In the genomic region with DNA sequence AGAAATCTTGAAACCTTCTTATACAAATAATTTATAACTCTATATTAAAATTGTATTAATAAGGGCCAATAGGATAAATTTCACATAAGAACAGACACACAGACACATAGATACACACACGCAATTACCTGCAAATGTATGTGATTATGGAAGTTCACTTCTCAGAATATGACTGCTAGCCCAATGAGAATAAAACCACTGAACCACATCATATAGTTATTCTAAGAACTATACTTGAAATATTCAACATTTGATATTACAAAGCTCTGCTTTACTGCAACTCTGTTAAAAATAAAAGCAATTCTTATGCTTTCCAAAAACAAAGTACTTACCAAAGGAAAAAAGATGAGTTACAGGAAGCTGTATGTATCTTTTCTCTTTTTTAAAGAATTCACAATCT, we compare ENCODE assay signal across 15 cellular contexts. TPM values are rescaled to one million over a fixed set of nuclear protein-coding genes. Genes with fewer than 3 reads are reported as not detected.
DNase-seq lines count a peak whose midpoint lies in the region; ATAC-seq lines count a peak whose summit lies in the region.
"Had no signal": no experiment of that assay in that cellular context is flagged by ENCODE, and none has a peak within 500 bp of the region (broad histone marks: within the 10 kb centered on the region; RNA-seq: fewer than 3 reads in every experiment).

No MANE protein-coding gene starts in this region.

- H3K27me3 ChIP-seq in Karpas-422 (ENCODE audit: low read length) = no peaks in the 10 kb centered on the region

- H2AFZ ChIP-seq in Karpas-422 (ENCODE audit: low read length) = no peak overlapping the region
- H2AFZ ChIP-seq: GM23248 had no signal

- CTCF ChIA-PET in activated CD8-positive, alpha-beta memory T cell treated with anti-CD3 and anti-CD28 coated beads, Interleukin-2, amount 10 ng/mL, durations not matched to agents 7 days and 5 days (lab: Charles Lee) = no interaction called here
- CTCF ChIA-PET in activated CD8-positive, alpha-beta T cell treated with anti-CD3 and anti-CD28 coated beads, Interleukin-2, amount 10 ng/mL, durations not matched to agents 7 days and 5 days (lab: Charles Lee) = interaction anchor here (0.7 kb wide), 1 partner anchor 125 kb away, joined by 3 read pairs; no protein-coding TSS in a partner anchor

- ATAC-seq in activated CD8-positive, alpha-beta memory T cell treated with anti-CD3 and anti-CD28 coated beads, Interleukin-2, amount 10 ng/mL, durations not matched to agents 7 days and 5 days = peak; percentile 20
- ATAC-seq in activated CD8-positive, alpha-beta T cell treated with anti-CD3 and anti-CD28 coated beads, Interleukin-2, amount 10 ng/mL, durations not matched to agents 7 days and 5 days = peak; percentile 72
- ATAC-seq in stimulated activated effector memory CD8-positive, alpha-beta T cell treated with anti-CD3 and anti-CD28 coated beads, Interleukin-12 subunit alpha, Interleukin-12 subunit beta, amount 100 ng/mL, for 72 hours = peak; percentile 44
- ATAC-seq: GM12878, HCT116 had no signal

- peaks cover 51% of the 10 kb centered on the region for H3K36me3 Mint-ChIP-seq in activated CD8-positive, alpha-beta memory T cell treated with anti-CD3 and anti-CD28 coated beads, Interleukin-2, amount 10 ng/mL, durations not matched to agents 7 days and 5 days
- H3K36me3 Mint-ChIP-seq in activated CD8-positive, alpha-beta T cell treated with anti-CD3 and anti-CD28 coated beads, Interleukin-2, amount 10 ng/mL, durations not matched to agents 7 days and 5 days (ENCODE audit: low read depth) = peaks cover 59% of the 10 kb centered on the region
- H3K36me3 Mint-ChIP-seq in stimulated activated effector memory CD8-positive, alpha-beta T cell treated with anti-CD3 and anti-CD28 coated beads, Interleukin-12 subunit alpha, Interleukin-12 subunit beta, amount 100 ng/mL, for 72 hours = peaks cover 59% of the 10 kb centered on the region

- H3K4me1 Mint-ChIP-seq in activated CD8-positive, alpha-beta memory T cell treated with anti-CD3 and anti-CD28 coated beads, Interleukin-2, amount 10 ng/mL, durations not matched to agents 7 days and 5 days = peaks cover 17% of the 10 kb centered on the region
- peaks cover 39% of the 10 kb centered on the region for H3K4me1 Mint-ChIP-seq in activated CD8-positive, alpha-beta T cell treated with anti-CD3 and anti-CD28 coated beads, Interleukin-2, amount 10 ng/mL, durations not matched to agents 7 days and 5 days (ENCODE audit: low read depth)
- H3K4me1 Mint-ChIP-seq in stimulated activated effector memory CD8-positive, alpha-beta T cell treated with anti-CD3 and anti-CD28 coated beads, Interleukin-12 subunit alpha, Interleukin-12 subunit beta, amount 100 ng/mL, for 72 hours = no peaks in the 10 kb centered on the region
- H3K4me1 Mint-ChIP-seq: B cell had no signal

- H3K27ac ChIP-seq in Karpas-422 (ENCODE audit: low read length) = peak overlapping the region; percentile 68; the same call in 1 of the 2 replicates
- H3K27ac ChIP-seq: GM23248 had no signal

- H4K20me1 ChIP-seq in Karpas-422 (ENCODE audit: insufficient read depth, low read depth, low read length) = no peaks in the 10 kb centered on the region

- no peaks in the 10 kb centered on the region for H3K9me3 Mint-ChIP-seq in activated CD8-positive, alpha-beta memory T cell treated with anti-CD3 and anti-CD28 coated beads, Interleukin-2, amount 10 ng/mL, durations not matched to agents 7 days and 5 days (ENCODE audit: low read depth)
- H3K9me3 Mint-ChIP-seq in activated CD8-positive, alpha-beta T cell treated with anti-CD3 and anti-CD28 coated beads, Interleukin-2, amount 10 ng/mL, durations not matched to agents 7 days and 5 days (ENCODE audit: insufficient read depth) = no peaks in the 10 kb centered on the region
- H3K9me3 Mint-ChIP-seq in stimulated activated effector memory CD8-positive, alpha-beta T cell treated with anti-CD3 and anti-CD28 coated beads, Interleukin-12 subunit alpha, Interleukin-12 subunit beta, amount 100 ng/mL, for 72 hours = no peaks in the 10 kb centered on the region
- H3K9me3 Mint-ChIP-seq: CD4-positive, alpha-beta T cell had no signal

- no peaks in the 10 kb centered on the region for H3K9me3 ChIP-seq in Karpas-422 (ENCODE audit: low read length)

- H3K4me3 Mint-ChIP-seq in activated CD8-positive, alpha-beta memory T cell treated with anti-CD3 and anti-CD28 coated beads, Interleukin-2, amount 10 ng/mL, durations not matched to agents 7 days and 5 days = no peak overlapping the region
- H3K4me3 Mint-ChIP-seq in activated CD8-positive, alpha-beta T cell treated with anti-CD3 and anti-CD28 coated beads, Interleukin-2, amount 10 ng/mL, durations not matched to agents 7 days and 5 days = no peak overlapping the region
- H3K4me3 Mint-ChIP-seq in stimulated activated effector memory CD8-positive, alpha-beta T cell treated with anti-CD3 and anti-CD28 coated beads, Interleukin-12 subunit alpha, Interleukin-12 subunit beta, amount 100 ng/mL, for 72 hours = no peak overlapping the region
- H3K4me3 Mint-ChIP-seq: B cell; CD4-positive, alpha-beta T cell had no signal

- DNase-seq in activated CD8-positive, alpha-beta memory T cell treated with anti-CD3 and anti-CD28 coated beads, Interleukin-2, amount 10 ng/mL, durations not matched to agents 7 days and 5 days = no peak
- no peak for DNase-seq in activated CD8-positive, alpha-beta memory T cell treated with anti-CD3 and anti-CD28 coated beads for 24 hours
- no peak for DNase-seq in Karpas-422
- DNase-seq in activated CD8-positive, alpha-beta T cell treated with anti-CD3 and anti-CD28 coated beads, Interleukin-2, amount 10 ng/mL, durations not matched to agents 7 days and 5 days = no peak
- no peak for DNase-seq in stimulated activated effector memory CD8-positive, alpha-beta T cell treated with anti-CD3 and anti-CD28 coated beads, Interleukin-12 subunit alpha, Interleukin-12 subunit beta, amount 100 ng/mL, for 72 hours (ENCODE audit: low spot score in 2 of 2)
- no peak for DNase-seq in stimulated activated CD4-positive, alpha-beta T cell treated with anti-CD3 and anti-CD28 coated beads, Interleukin-1b, Interleukin-23, amount 100 ng/mL, for 48 hours
- DNase-seq in NCI-H1417 treated with DMSO at 0.1 percent for 48 hours (lab: John Stamatoyannopoulos, UW) = no peak
- DNase-seq: C1 segment of cervical spinal cord; Calu3; CD4-positive, alpha-beta T cell; DMS 273 treated with DMSO at 0.1 percent for 48 hours; GM23248 had no signal

- peaks cover 30% of the 10 kb centered on the region for H3K36me3 ChIP-seq in Karpas-422 (ENCODE audit: insufficient read depth, low read length)

- H3K27me3 Mint-ChIP-seq in activated CD8-positive, alpha-beta memory T cell treated with anti-CD3 and anti-CD28 coated beads, Interleukin-2, amount 10 ng/mL, durations not matched to agents 7 days and 5 days = no peaks in the 10 kb centered on the region
- no peaks in the 10 kb centered on the region for H3K27me3 Mint-ChIP-seq in activated CD8-positive, alpha-beta T cell treated with anti-CD3 and anti-CD28 coated beads, Interleukin-2, amount 10 ng/mL, durations not matched to agents 7 days and 5 days (ENCODE audit: low read depth)
- H3K27me3 Mint-ChIP-seq: B cell; CD4-positive, alpha-beta T cell had no signal

- H3K27ac Mint-ChIP-seq in activated CD8-positive, alpha-beta memory T cell treated with anti-CD3 and anti-CD28 coated beads, Interleukin-2, amount 10 ng/mL, durations not matched to agents 7 days and 5 days = no peak overlapping the region
- no peak overlapping the region for H3K27ac Mint-ChIP-seq in activated CD8-positive, alpha-beta T cell treated with anti-CD3 and anti-CD28 coated beads, Interleukin-2, amount 10 ng/mL, durations not matched to agents 7 days and 5 days
- H3K27ac Mint-ChIP-seq in stimulated activated effector memory CD8-positive, alpha-beta T cell treated with anti-CD3 and anti-CD28 coated beads, Interleukin-12 subunit alpha, Interleukin-12 subunit beta, amount 100 ng/mL, for 72 hours = no peak overlapping the region
- H3K27ac Mint-ChIP-seq: B cell; CD4-positive, alpha-beta T cell had no signal

- peaks cover 29% of the 10 kb centered on the region for H3K4me1 ChIP-seq in Karpas-422 (ENCODE audit: low read length)

- no peak overlapping the region for H3K9ac ChIP-seq in Karpas-422 (ENCODE audit: low read length)
- H3K9ac ChIP-seq: GM23248 had no signal

- no peaks in the 10 kb centered on the region for H3K9me2 ChIP-seq in Karpas-422 (replicated peaks; ENCODE audit: insufficient read depth, low read length)

- no peak overlapping the region for H3K4me2 ChIP-seq in Karpas-422 (ENCODE audit: low read depth, low read length, poor library complexity, severe bottlenecking)

- H3K4me3 ChIP-seq in Karpas-422 (ENCODE audit: low read length) = no peak overlapping the region
- H3K4me3 ChIP-seq: GM12878, GM23248 had no signal

- no peaks in the 10 kb centered on the region for H3K79me2 ChIP-seq in Karpas-422 (ENCODE audit: low read length)

- POLR2A ChIA-PET in activated CD8-positive, alpha-beta T cell treated with anti-CD3 and anti-CD28 coated beads, Interleukin-2, amount 10 ng/mL, durations not matched to agents 7 days and 5 days (lab: Charles Lee) = interaction anchor here (1.2 kb wide), 1 partner anchor 40 kb away, joined by 3 read pairs; no protein-coding TSS in a partner anchor

RNA-seq across cellular contexts. Expression of a gene that starts 51.1 kb away (rescaled TPM):
- 10 to 100 TPM; 20.3 to 60.0 TPM for total RNA-seq in activated CD8-positive, alpha-beta memory T cell treated with anti-CD3 and anti-CD28 coated beads, Interleukin-2, amount 10 ng/mL, durations not matched to agents 7 days and 5 days
- 6.5 and 22.4 TPM in 2 replicates for total RNA-seq in Karpas-422 (2014; rRNA removed; shearing (Covaris generic); ENCODE audit: low replicate concordance)
- total RNA-seq in activated CD8-positive, alpha-beta T cell treated with anti-CD3 and anti-CD28 coated beads, Interleukin-2, amount 10 ng/mL, durations not matched to agents 7 days and 5 days = 10 to 100 TPM; 33.9 to 39.5 TPM

Comparison
In these comparisons a context has a peak if more than half of its experiments do, and no peak if none do; other contexts are left out.
1. ATAC-seq: peak in every context shown above with its lines; median percentile 72 in activated CD8-positive, alpha-beta T cell treated with anti-CD3 and anti-CD28 coated beads, Interleukin-2, amount 10 ng/mL, durations not matched to agents 7 days and 5 days; 44 in stimulated activated effector memory CD8-positive, alpha-beta T cell treated with anti-CD3 and anti-CD28 coated beads, Interleukin-12 subunit alpha, Interleukin-12 subunit beta, amount 100 ng/mL, for 72 hours; 20 in activated CD8-positive, alpha-beta memory T cell treated with anti-CD3 and anti-CD28 coated beads, Interleukin-2, amount 10 ng/mL, durations not matched to agents 7 days and 5 days.